Comparison of ENCODE assay signal across 16 cellular contexts in genomic region chr12:27531916-27532315, GRCh38. TPM values are rescaled to one million over a fixed set of nuclear protein-coding genes. Genes with fewer than 3 reads are reported as not detected.
DNase-seq lines count a peak whose midpoint lies in the region; ATAC-seq and FAIRE-seq lines count a peak whose summit lies in the region.
"Had no signal": no experiment of that assay in that cellular context is flagged by ENCODE, and none has a peak within 500 bp of the region (broad histone marks: within the 10 kb centered on the region; RNA-seq: fewer than 3 reads in every experiment).

No MANE protein-coding gene starts in this region.

- H3K79me1 ChIP-seq in mesenchymal stem cell (replicated peaks; ENCODE audit: low read length, poor library complexity, severe bottlenecking) = peaks cover 7% of the 10 kb centered on the region

- no peak overlapping the region for H2BK5ac ChIP-seq in mesenchymal stem cell (ENCODE audit: low read depth, low read length, poor library complexity, severe bottlenecking)

- no peak overlapping the region for H3K23ac ChIP-seq in mesenchymal stem cell (ENCODE audit: low read length in 2 of 2)

- no peak overlapping the region for H3K27ac Mint-ChIP-seq in stimulated activated naive CD8-positive, alpha-beta T cell treated with anti-CD3 and anti-CD28 coated beads, Interleukin-15, amount 100 ng/mL, for 72 hours
- H3K27ac Mint-ChIP-seq: CD4-positive, alpha-beta T cell; HFFc6 had no signal

- H4K8ac ChIP-seq in mesenchymal stem cell (ENCODE audit: low read length) = no peak overlapping the region

- WGBS in mesenchymal stem cell = 100% methylated on average over 3 of the region's 4 CpGs

- peak overlapping the region; percentile 29 for H2AK5ac ChIP-seq in mesenchymal stem cell (ENCODE audit: low read length, severe bottlenecking)

- no peak overlapping the region for H3K4me3 Mint-ChIP-seq in stimulated activated naive CD8-positive, alpha-beta T cell treated with anti-CD3 and anti-CD28 coated beads, Interleukin-15, amount 100 ng/mL, for 72 hours
- H3K4me3 Mint-ChIP-seq: CD4-positive, alpha-beta T cell; HFFc6 had no signal

- H3K27ac ChIP-seq in BLaER1 (no peak overlapping the region), mesenchymal stem cell (ENCODE audit: low read length, poor library complexity, severe bottlenecking) (no peak overlapping the region)

- no peak overlapping the region for H3K9ac ChIP-seq in BLaER1
- H3K9ac ChIP-seq in mesenchymal stem cell (ENCODE audit: low read length) = peak overlapping the region; percentile 0

- no peak overlapping the region for H2BK120ac ChIP-seq in mesenchymal stem cell (ENCODE audit: low read depth, low read length)

- no peak overlapping the region for H2BK15ac ChIP-seq in mesenchymal stem cell (ENCODE audit: low read depth, poor library complexity, severe bottlenecking)

- ATAC-seq in HG02870 (IDR thresholded peaks at IDR 0.05; ENCODE audit: unreplicated experiment) = no peak
- ATAC-seq in stimulated activated naive CD8-positive, alpha-beta T cell treated with anti-CD3 and anti-CD28 coated beads, Interleukin-15, amount 100 ng/mL, for 72 hours = no peak

- H3K9me3 ChIP-seq in BLaER1 = no peaks in the 10 kb centered on the region
- H3K9me3 ChIP-seq in mesenchymal stem cell (ENCODE audit: control insufficient read depth, low read length) = no peaks in the 10 kb centered on the region

- H3K4ac ChIP-seq in mesenchymal stem cell (ENCODE audit: low read depth in 1 of 2, low read length in 2 of 2) = no peak overlapping the region

- no peak overlapping the region for H3K14ac ChIP-seq in mesenchymal stem cell (ENCODE audit: low read length in 2 of 2)

- no peaks in the 10 kb centered on the region for H3K9me3 Mint-ChIP-seq in stimulated activated naive CD8-positive, alpha-beta T cell treated with anti-CD3 and anti-CD28 coated beads, Interleukin-15, amount 100 ng/mL, for 72 hours
- H3K9me3 Mint-ChIP-seq: CD4-positive, alpha-beta T cell; HFFc6 had no signal

- peaks cover 92% of the 10 kb centered on the region for H3K4me1 ChIP-seq in BLaER1
- H3K4me1 ChIP-seq in mesenchymal stem cell (ENCODE audit: control insufficient read depth, insufficient read depth, low read depth, low read length) = peaks cover 9% of the 10 kb centered on the region

- no peak for DNase-seq in HTR-8/SVneo (ENCODE audit: insufficient read length, low spot score)
- DNase-seq in dermis blood vessel endothelial cell = peak; percentile 50
- DNase-seq in mesenchymal stem cell = no peak
- DNase-seq in pons (ENCODE audit: low spot score) = no peak
- no peak for DNase-seq in stimulated activated naive CD8-positive, alpha-beta T cell treated with anti-CD3 and anti-CD28 coated beads, Interleukin-15, amount 100 ng/mL, for 72 hours
- DNase-seq: ACHN; CD4-positive, alpha-beta T cell; DMS53; HFFc6; IMR-90; Kasumi-1; NCI-H187 treated with DMSO at 0.1 percent for 48 hours; NCI-H446 treated with DMSO at 0.1 percent for 48 hours; OCI-M1 had no signal

- peaks cover 52% of the 10 kb centered on the region for H3K4me1 Mint-ChIP-seq in stimulated activated naive CD8-positive, alpha-beta T cell treated with anti-CD3 and anti-CD28 coated beads, Interleukin-15, amount 100 ng/mL, for 72 hours

- H2AFZ ChIP-seq in mesenchymal stem cell (ENCODE audit: low read depth, low read length) = no peak overlapping the region

- H4K20me1 ChIP-seq in BLaER1 = no peaks in the 10 kb centered on the region

- H3K4me3 ChIP-seq in BLaER1 (no peak overlapping the region), mesenchymal stem cell (ENCODE audit: insufficient read depth in 1 of 2, low read depth in 1 of 2, low read length in 2 of 2) (no peak overlapping the region)

- H3K27me3 Mint-ChIP-seq in stimulated activated naive CD8-positive, alpha-beta T cell treated with anti-CD3 and anti-CD28 coated beads, Interleukin-15, amount 100 ng/mL, for 72 hours = no peaks in the 10 kb centered on the region
- H3K27me3 Mint-ChIP-seq: CD4-positive, alpha-beta T cell had no signal

- peaks cover 8% of the 10 kb centered on the region; the same call in 1 of the 2 replicates for H3K36me3 ChIP-seq in BLaER1
- peaks cover 10 to 32% of the 10 kb centered on the region in 2 experiments for H3K36me3 ChIP-seq in mesenchymal stem cell (ENCODE audit: control insufficient read depth in 1 of 2, insufficient read depth in 2 of 2, low read depth in 1 of 2, low read length in 2 of 2)

- FAIRE-seq in HTR-8/SVneo (lab: Jason Lieb, UNC) = peak; percentile 58

- no peak overlapping the region for H2BK12ac ChIP-seq in mesenchymal stem cell (ENCODE audit: low read length in 2 of 2)

- H3K18ac ChIP-seq in mesenchymal stem cell (ENCODE audit: low read depth in 1 of 2, low read length in 2 of 2) = no peak overlapping the region

- H4K91ac ChIP-seq in mesenchymal stem cell (ENCODE audit: low read length) = no peak overlapping the region

- H3K4me2 ChIP-seq in BLaER1 (peak overlapping the region; percentile 87), mesenchymal stem cell (ENCODE audit: low read length, poor library complexity, severe bottlenecking) (no peak overlapping the region)

- H3K27me3 ChIP-seq in BLaER1 (no peaks in the 10 kb centered on the region), mesenchymal stem cell (ENCODE audit: control insufficient read depth in 1 of 2, insufficient read depth in 1 of 2, low read length in 2 of 2) (no peaks in the 10 kb centered on the region)

RNA-seq across cellular contexts. Expression of gene PPFIBP1, which starts 7.9 kb away (rescaled TPM):
- total RNA-seq in dermis blood vessel endothelial cell = 354 and 576 TPM in 2 replicates
- polyA plus RNA-seq in mesenchymal stem cell (2013, experiment 1 of 2) = 47.8 TPM
- polyA plus RNA-seq in mesenchymal stem cell (2013, experiment 2 of 2) = 46.7 TPM
